ENCODE assay signal across 1 cellular context in genomic region chr14:67704484-67705089, GRCh38.
A peak's percentile ranks its signal among the peaks of the same experiment; 100 is the strongest.
TF ChIP-seq lines count a peak whose summit lies in the region.

No MANE protein-coding gene starts in this region.

TF ChIP-seq in HepG2, 621 proteins besides CTCF, POLR2A, EP300 and RAD21 (continued from another document):
- TF ChIP-seq HNF1A (IDR thresholded peaks at IDR 0.05; ENCODE audit: low read depth) (no peak), HNF1A (CRISPR knock-in tag; IDR thresholded peaks at IDR 0.05; ENCODE audit: borderline replicate concordance) (no peak), ISX (CRISPR knock-in tag; conservative IDR thresholded peaks at IDR 0.05) (no peak), CCDC6 (CRISPR knock-in tag; IDR thresholded peaks at IDR 0.05) (no peak), ETV5 (CRISPR knock-in tag; IDR thresholded peaks at IDR 0.05; ENCODE audit: borderline replicate concordance) (no peak), MED13 (CRISPR knock-in tag; IDR thresholded peaks at IDR 0.05) (no peak), ZNF34 (CRISPR knock-in tag; IDR thresholded peaks at IDR 0.05; ENCODE audit: borderline replicate concordance) (no peak), SP140L (CRISPR knock-in tag; IDR thresholded peaks at IDR 0.05; ENCODE audit: borderline replicate concordance) (no peak), ZFP41 (CRISPR knock-in tag; IDR thresholded peaks at IDR 0.05; ENCODE audit: borderline replicate concordance) (no peak), LRRFIP1 (CRISPR knock-in tag; conservative IDR thresholded peaks at IDR 0.05) (no peak), TEF (CRISPR knock-in tag; IDR thresholded peaks at IDR 0.05) (no peak), ATF1 (CRISPR knock-in tag; IDR thresholded peaks at IDR 0.05) (no peak), TBX2 (CRISPR knock-in tag; IDR thresholded peaks at IDR 0.05; ENCODE audit: borderline replicate concordance) (no peak), DR1 (CRISPR knock-in tag; IDR thresholded peaks at IDR 0.05) (no peak), HOXA7 (CRISPR knock-in tag; IDR thresholded peaks at IDR 0.05) (no peak), ZGPAT (CRISPR knock-in tag; IDR thresholded peaks at IDR 0.05) (0 out of 2 replicates have a peak, but pooled peaks have one; percentile 29), STAG1 (CRISPR knock-in tag; IDR thresholded peaks at IDR 0.05) (peak; percentile 85), TOPORS (CRISPR knock-in tag; IDR thresholded peaks at IDR 0.05) (no peak), HMGA1 (CRISPR knock-in tag; conservative IDR thresholded peaks at IDR 0.05) (no peak), CBX1 (IDR thresholded peaks at IDR 0.05; ENCODE audit: low read depth) (no peak), IKZF4 (CRISPR knock-in tag; IDR thresholded peaks at IDR 0.05; ENCODE audit: borderline replicate concordance, low read depth, not compliant biosample characterization) (no peak), ZSCAN22 (CRISPR knock-in tag; IDR thresholded peaks at IDR 0.05) (no peak), WIZ (CRISPR knock-in tag; IDR thresholded peaks at IDR 0.05) (no peak), ZMAT3 (CRISPR knock-in tag; conservative IDR thresholded peaks at IDR 0.05) (no peak), ZNF891 (CRISPR knock-in tag; IDR thresholded peaks at IDR 0.05) (no peak), TAF1 (CRISPR knock-in tag; IDR thresholded peaks at IDR 0.05) (no peak), PITX1 (CRISPR knock-in tag; IDR thresholded peaks at IDR 0.05) (no peak), ETS1 (CRISPR knock-in tag; IDR thresholded peaks at IDR 0.05) (no peak)
